In genomic region chr19:32630338-32630737, GRCh38 we compare ENCODE assay signal across 2 cellular contexts.
TF ChIP-seq lines count a peak whose summit lies in the region.

No MANE protein-coding gene starts in this region.

TF ChIP-seq in A549, 52 proteins besides CTCF, POLR2A, EP300 and RAD21 (continued from another document):
- no peak for TF ChIP-seq HDAC2 (IDR thresholded peaks at IDR 0.05)
- no peak for TF ChIP-seq MAX (IDR thresholded peaks at IDR 0.05)
- TF ChIP-seq USF2 (IDR thresholded peaks at IDR 0.05), result no peak
- no peak for TF ChIP-seq HOXB5 (CRISPR knock-in tag; IDR thresholded peaks at IDR 0.05)
- no peak for TF ChIP-seq ATOH8 (CRISPR knock-in tag; IDR thresholded peaks at IDR 0.05; ENCODE audit: low read depth)
- TF ChIP-seq POLR2AphosphoS2 (conservative IDR thresholded peaks at IDR 0.05; ENCODE audit: low read length), result no peak
- no peak for TF ChIP-seq ZFP36 (IDR thresholded peaks at IDR 0.05; ENCODE audit: borderline replicate concordance, partially characterized antibody)

TF ChIP-seq in WTC11, 78 proteins besides CTCF, POLR2A, EP300 and RAD21 (continued from another document):
- TF ChIP-seq PRDM15 (CRISPR knock-in tag; IDR thresholded peaks at IDR 0.05) (no peak), NR3C1 (CRISPR knock-in tag; conservative IDR thresholded peaks at IDR 0.05; ENCODE audit: low read depth) (no peak), FOXK1 (CRISPR knock-in tag; IDR thresholded peaks at IDR 0.05) (no peak)
